1 cellular context compared by ENCODE assay signal in the genomic region with DNA sequence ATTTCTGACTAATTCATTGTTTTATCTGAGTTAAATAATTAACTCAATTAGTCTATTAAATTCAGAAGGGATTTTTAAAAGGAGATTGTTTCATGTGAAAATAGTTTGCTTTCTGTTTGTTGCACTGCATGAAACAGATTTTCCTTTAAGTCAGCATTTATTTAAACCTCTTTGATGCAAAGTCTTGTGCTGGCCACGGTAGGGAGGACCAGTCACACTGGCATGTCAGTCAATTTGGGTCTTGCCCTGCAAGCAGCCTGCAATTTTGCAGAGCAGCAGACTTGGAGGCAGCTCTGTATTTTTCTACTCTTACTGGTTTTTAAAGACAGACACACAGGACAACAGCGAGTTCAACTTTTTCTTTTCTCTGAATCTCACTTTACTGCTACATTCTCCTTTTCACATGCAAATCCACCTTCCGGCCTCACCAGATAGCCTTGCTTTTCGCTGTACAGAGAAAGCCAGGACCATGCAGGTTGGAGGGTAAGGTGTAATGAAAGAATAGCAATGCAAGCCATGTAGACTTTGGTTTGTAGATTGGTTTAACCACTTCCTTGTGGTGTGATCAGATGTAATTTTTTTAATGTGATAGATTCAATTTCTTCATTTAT.
TF ChIP-seq lines count a peak whose summit lies in the region.

No MANE protein-coding gene starts in this region.

TF ChIP-seq in A549, 52 proteins besides CTCF, POLR2A, EP300 and RAD21:
- TF ChIP-seq RFX5 (IDR thresholded peaks at IDR 0.05) (no peak), NPAS2 (CRISPR knock-in tag; IDR thresholded peaks at IDR 0.05; ENCODE audit: borderline replicate concordance) (no peak), RARB (CRISPR knock-in tag; IDR thresholded peaks at IDR 0.05) (no peak), MAFK (IDR thresholded peaks at IDR 0.05; ENCODE audit: partially characterized antibody) (peak; percentile 7)
- TF ChIP-seq, protein P1, sequence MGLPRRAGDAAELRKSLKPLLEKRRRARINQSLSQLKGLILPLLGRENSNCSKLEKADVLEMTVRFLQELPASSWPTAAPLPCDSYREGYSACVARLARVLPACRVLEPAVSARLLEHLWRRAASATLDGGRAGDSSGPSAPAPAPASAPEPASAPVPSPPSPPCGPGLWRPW (IDR thresholded peaks at IDR 0.05), result no peak
- TF ChIP-seq, protein P2, sequence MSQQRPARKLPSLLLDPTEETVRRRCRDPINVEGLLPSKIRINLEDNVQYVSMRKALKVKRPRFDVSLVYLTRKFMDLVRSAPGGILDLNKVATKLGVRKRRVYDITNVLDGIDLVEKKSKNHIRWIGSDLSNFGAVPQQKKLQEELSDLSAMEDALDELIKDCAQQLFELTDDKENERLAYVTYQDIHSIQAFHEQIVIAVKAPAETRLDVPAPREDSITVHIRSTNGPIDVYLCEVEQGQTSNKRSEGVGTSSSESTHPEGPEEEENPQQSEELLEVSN (IDR thresholded peaks at IDR 0.05; ENCODE audit: borderline replicate concordance, low read depth), result no peak
TF ChIP-seq in A549: peak in this region for 1.
